Comparison of ENCODE assay signal across 8 cellular contexts in the genomic region with DNA sequence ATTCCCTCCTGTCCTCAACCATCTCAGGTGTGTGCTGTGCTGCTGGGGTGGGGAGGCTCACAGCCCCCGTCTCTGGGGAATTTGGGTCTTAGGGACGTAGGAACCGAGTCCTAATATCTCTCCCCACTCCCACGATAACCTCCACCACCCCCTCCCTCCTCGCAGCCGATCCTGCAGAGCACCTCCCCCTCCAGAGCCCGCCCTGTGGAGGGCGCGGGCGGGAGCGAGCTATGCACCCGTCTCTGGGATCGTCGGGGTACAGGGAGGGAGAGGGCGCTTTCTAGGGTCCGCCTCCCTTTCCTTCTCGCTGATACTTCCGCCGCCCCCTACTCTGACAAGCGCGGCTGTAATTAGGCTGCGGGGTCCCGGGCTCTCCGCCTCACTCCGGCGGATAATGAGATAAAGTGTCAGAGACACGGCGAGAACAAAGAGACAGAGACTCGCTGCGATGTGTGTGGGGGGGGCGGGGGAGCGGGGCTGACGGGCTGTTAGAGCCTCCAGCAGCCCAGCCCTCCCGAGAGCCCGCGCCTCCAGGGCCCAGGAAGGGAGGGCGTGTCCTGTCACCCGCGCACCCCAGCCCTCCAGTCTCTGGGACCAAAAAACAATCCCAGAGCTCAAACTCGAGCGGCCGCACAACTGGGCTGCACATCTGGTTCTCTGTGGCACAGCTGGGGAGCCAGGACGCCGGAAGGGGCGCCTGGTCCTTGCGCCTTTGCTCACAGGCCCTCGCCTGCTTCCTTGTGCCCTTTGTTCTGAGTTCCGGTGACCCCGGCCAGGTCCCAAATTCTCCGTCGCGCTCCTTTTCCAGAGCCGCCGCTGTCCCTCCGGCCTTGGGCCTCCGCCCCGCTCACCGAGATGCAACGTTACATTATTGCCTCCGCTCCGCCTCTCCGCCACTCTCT. TPM values are rescaled to one million over a fixed set of nuclear protein-coding genes. Genes with fewer than 3 reads are reported as not detected.
A peak's percentile ranks its signal among the peaks of the same experiment; 100 is the strongest.
DNase-seq lines count a peak whose midpoint lies in the region; ATAC-seq lines count a peak whose summit lies in the region.

No MANE protein-coding gene starts in this region.

- H3K9me3 Mint-ChIP-seq in central memory CD8-positive, alpha-beta T cell, result no peaks in the 10 kb centered on the region
- peaks cover 0 to 1% (median 0%) of the 10 kb centered on the region in 7 donors for H3K9me3 Mint-ChIP-seq in naive B cell

- H3K36me3 Mint-ChIP-seq in central memory CD8-positive, alpha-beta T cell (ENCODE audit: insufficient read depth), result peaks cover 25% of the 10 kb centered on the region
- peaks cover 6 to 16% of the 10 kb centered on the region in 2 donors for H3K36me3 Mint-ChIP-seq in naive B cell

- no peak for ATAC-seq in central memory CD8-positive, alpha-beta T cell (replicated peaks; ENCODE audit: extremely low read depth, poor library complexity, severe bottlenecking)
- ATAC-seq in naive B cell (ENCODE audit: low read depth in 2 of 2) (no peak), GM21515 (IDR thresholded peaks at IDR 0.05; ENCODE audit: unreplicated experiment) (no peak), HG03460 (IDR thresholded peaks at IDR 0.05; ENCODE audit: unreplicated experiment) (no peak), HG03521 (IDR thresholded peaks at IDR 0.05; ENCODE audit: unreplicated experiment) (no peak)

- peaks cover 68% of the 10 kb centered on the region for H3K4me1 Mint-ChIP-seq in central memory CD8-positive, alpha-beta T cell
- peaks cover 83 to 97% (median 94%) of the 10 kb centered on the region in 3 donors for H3K4me1 Mint-ChIP-seq in naive B cell

- DNase-seq in NCI-H1092 treated with DMSO at 0.1 percent for 48 hours (lab: John Stamatoyannopoulos, UW) (peak; percentile 33), NCI-H1092 (lab: John Stamatoyannopoulos, UW) (no peak), NCI-H526 (lab: John Stamatoyannopoulos, UW) (peak; percentile 64 to 88), naive B cell (no peak)
- DNase-seq in central memory CD8-positive, alpha-beta T cell (ENCODE audit: low spot score in 2 of 2), result no peak

- H3K4me3 Mint-ChIP-seq in central memory CD8-positive, alpha-beta T cell, result peak overlapping the region; percentile 83
- H3K4me3 Mint-ChIP-seq in naive B cell, result peak overlapping the region; percentile 78 to 99 (median 94)

- peak overlapping the region; percentile 71 for H3K27ac Mint-ChIP-seq in central memory CD8-positive, alpha-beta T cell (ENCODE audit: low read depth)
- peak overlapping the region in 5 of 6 donors; percentile 79 to 98 (median 92) for H3K27ac Mint-ChIP-seq in naive B cell

- peaks cover 75% of the 10 kb centered on the region for H3K27me3 Mint-ChIP-seq in central memory CD8-positive, alpha-beta T cell
- peaks cover 27 to 43% (median 35%) of the 10 kb centered on the region in 3 donors for H3K27me3 Mint-ChIP-seq in naive B cell

RNA-seq across cellular contexts. Expression of gene SHMT2, which starts 8.7 kb away (rescaled TPM):
- 100 to 1,000 TPM; 160 to 183 (median 173) TPM for polyA plus RNA-seq in naive B cell (ENCODE audit: low read depth in 6 of 6)

RNA-seq across cellular contexts. Expression of gene STAC3, which starts 12.8 kb away (rescaled TPM):
- under 1 TPM in 4 of 6 donors, not detected in 2; 0.32 to 0.43 (median 0.38) TPM for polyA plus RNA-seq in naive B cell (ENCODE audit: low read depth in 6 of 6)

RNA-seq across cellular contexts. Expression of gene NXPH4, which starts 21.6 kb away (rescaled TPM):
- 1 to 10 TPM; 1.2 to 4.9 (median 2.8) TPM for polyA plus RNA-seq in naive B cell (ENCODE audit: low read depth in 6 of 6)

Comparison
In these comparisons a context has a peak if more than half of its experiments do, and no peak if none do; other contexts are left out.
1. DNase-seq: peak in NCI-H1092 treated with DMSO at 0.1 percent for 48 hours (single experiment) and NCI-H526 (2 of 2); none in NCI-H1092 (single experiment), central memory CD8-positive, alpha-beta T cell (0 of 2) and naive B cell (single experiment).